Comparison of ENCODE assay signal across 8 cellular contexts in genomic region chr5:127517110-127517479, GRCh38. TPM values are rescaled to one million over a fixed set of nuclear protein-coding genes. Genes with fewer than 3 reads are reported as not detected.
A peak's percentile ranks its signal among the peaks of the same experiment; 100 is the strongest.
DNase-seq lines count a peak whose midpoint lies in the region; ATAC-seq and TF ChIP-seq lines count a peak whose summit lies in the region.

No MANE protein-coding gene starts in this region.

- peaks cover 15% of the 10 kb centered on the region for H3K9me3 Mint-ChIP-seq in stimulated activated naive CD8-positive, alpha-beta T cell treated with anti-CD3 and anti-CD28 coated beads, Interleukin-15, Interleukin-2, amounts not matched to agents 100 ng/mL and 50 ng/mL, for 24 hours
- peaks cover 8% of the 10 kb centered on the region for H3K9me3 Mint-ChIP-seq in progenitor cell of endocrine pancreas (ENCODE audit: low read depth)

- no peak overlapping the region for H3K27ac ChIP-seq in SJSA1

- TF ChIP-seq CTCF in fibroblast of mammary gland (conservative IDR thresholded peaks at IDR 0.05; ENCODE audit: control insufficient read depth, insufficient read depth, low read depth, low read length) (no peak), progenitor cell of endocrine pancreas (IDR thresholded peaks at IDR 0.05; ENCODE audit: unreplicated experiment) (no peak)

- DNase-seq in stimulated activated naive CD8-positive, alpha-beta T cell treated with anti-CD3 and anti-CD28 coated beads, Interleukin-15, Interleukin-2, amounts not matched to agents 100 U/mL and 50 U/mL, for 24 hours, result no peak
- peak in 1 of 2 experiments; percentile 55 for DNase-seq in SJSA1 (ENCODE audit: low read depth in 1 of 2, low spot score in 2 of 2)
- peak; percentile 68 for DNase-seq in fibroblast of mammary gland (ENCODE audit: low read depth)
- peak; percentile 13 for DNase-seq in progenitor cell of endocrine pancreas (ENCODE audit: low spot score, unreplicated experiment)
- no peak for DNase-seq in NCI-H1436 treated with DMSO at 0.1 percent for 48 hours (lab: John Stamatoyannopoulos, UW)
- no peak for DNase-seq in COLO829 (ENCODE audit: low spot score)

- peaks cover 13% of the 10 kb centered on the region for H3K4me1 ChIP-seq in SJSA1 (replicated peaks)

- 0 out of 2 replicates have a peak, but pooled peaks cover 7% of the 10 kb centered on the region for H3K27me3 ChIP-seq in SJSA1 (replicated peaks)

- peaks cover 30% of the 10 kb centered on the region for H3K4me1 Mint-ChIP-seq in stimulated activated naive CD8-positive, alpha-beta T cell treated with anti-CD3 and anti-CD28 coated beads, Interleukin-15, Interleukin-2, amounts not matched to agents 100 ng/mL and 50 ng/mL, for 24 hours (ENCODE audit: low read depth)
- peaks cover 25% of the 10 kb centered on the region for H3K4me1 Mint-ChIP-seq in progenitor cell of endocrine pancreas (ENCODE audit: low read depth)

- H3K27me3 Mint-ChIP-seq in stimulated activated naive CD8-positive, alpha-beta T cell treated with anti-CD3 and anti-CD28 coated beads, Interleukin-15, Interleukin-2, amounts not matched to agents 100 ng/mL and 50 ng/mL, for 24 hours, result peaks cover 3% of the 10 kb centered on the region
- no peaks in the 10 kb centered on the region for H3K27me3 Mint-ChIP-seq in progenitor cell of endocrine pancreas

- peaks cover 32% of the 10 kb centered on the region for H3K36me3 Mint-ChIP-seq in stimulated activated naive CD8-positive, alpha-beta T cell treated with anti-CD3 and anti-CD28 coated beads, Interleukin-15, Interleukin-2, amounts not matched to agents 100 ng/mL and 50 ng/mL, for 24 hours (ENCODE audit: low read depth)
- H3K36me3 Mint-ChIP-seq in progenitor cell of endocrine pancreas (ENCODE audit: insufficient read depth), result peaks cover 20% of the 10 kb centered on the region

- H3K9me3 ChIP-seq in SJSA1 (replicated peaks), result peaks cover 8% of the 10 kb centered on the region

- peak overlapping the region; percentile 87 for H3K4me3 Mint-ChIP-seq in stimulated activated naive CD8-positive, alpha-beta T cell treated with anti-CD3 and anti-CD28 coated beads, Interleukin-15, Interleukin-2, amounts not matched to agents 100 ng/mL and 50 ng/mL, for 24 hours
- H3K4me3 Mint-ChIP-seq in progenitor cell of endocrine pancreas (ENCODE audit: low read depth), result peak overlapping the region; percentile 83

- ATAC-seq in stimulated activated naive CD8-positive, alpha-beta T cell treated with anti-CD3 and anti-CD28 coated beads, Interleukin-15, Interleukin-2, amounts not matched to agents 100 U/mL and 50 U/mL, for 24 hours, result no peak
- peak; percentile 36 for ATAC-seq in HG03045 (IDR thresholded peaks at IDR 0.05; ENCODE audit: unreplicated experiment)

- H3K36me3 ChIP-seq in SJSA1, result peaks cover 41% of the 10 kb centered on the region

- peak overlapping the region; percentile 57 for H3K27ac Mint-ChIP-seq in stimulated activated naive CD8-positive, alpha-beta T cell treated with anti-CD3 and anti-CD28 coated beads, Interleukin-15, Interleukin-2, amounts not matched to agents 100 ng/mL and 50 ng/mL, for 24 hours
- peak overlapping the region; percentile 92 for H3K27ac Mint-ChIP-seq in progenitor cell of endocrine pancreas

- peak overlapping the region; percentile 97 for H3K4me3 ChIP-seq in SJSA1
- peak overlapping the region; percentile 45 for H3K4me3 ChIP-seq in fibroblast of mammary gland (ENCODE audit: control insufficient read depth, low read depth, low read length)

RNA-seq across cellular contexts. Expression of gene PRRC1, which starts 0.3 kb away (rescaled TPM):
- 63.3 and 73.9 TPM in 2 replicates for total RNA-seq in SJSA1 (2014; rRNA removed; shearing (Covaris generic))
- 80.9 and 87.1 TPM in 2 replicates for total RNA-seq in progenitor cell of endocrine pancreas

Comparison
In these comparisons a context has a peak if more than half of its experiments do, and no peak if none do; other contexts are left out.
1. DNase-seq: peak in fibroblast of mammary gland (single experiment) and progenitor cell of endocrine pancreas (single experiment); none in stimulated activated naive CD8-positive, alpha-beta T cell treated with anti-CD3 and anti-CD28 coated beads, Interleukin-15, Interleukin-2, amounts not matched to agents 100 U/mL and 50 U/mL, for 24 hours (single experiment), NCI-H1436 treated with DMSO at 0.1 percent for 48 hours (single experiment) and COLO829 (single experiment).